ENCODE assay signal across 8 cellular contexts in the genomic region with DNA sequence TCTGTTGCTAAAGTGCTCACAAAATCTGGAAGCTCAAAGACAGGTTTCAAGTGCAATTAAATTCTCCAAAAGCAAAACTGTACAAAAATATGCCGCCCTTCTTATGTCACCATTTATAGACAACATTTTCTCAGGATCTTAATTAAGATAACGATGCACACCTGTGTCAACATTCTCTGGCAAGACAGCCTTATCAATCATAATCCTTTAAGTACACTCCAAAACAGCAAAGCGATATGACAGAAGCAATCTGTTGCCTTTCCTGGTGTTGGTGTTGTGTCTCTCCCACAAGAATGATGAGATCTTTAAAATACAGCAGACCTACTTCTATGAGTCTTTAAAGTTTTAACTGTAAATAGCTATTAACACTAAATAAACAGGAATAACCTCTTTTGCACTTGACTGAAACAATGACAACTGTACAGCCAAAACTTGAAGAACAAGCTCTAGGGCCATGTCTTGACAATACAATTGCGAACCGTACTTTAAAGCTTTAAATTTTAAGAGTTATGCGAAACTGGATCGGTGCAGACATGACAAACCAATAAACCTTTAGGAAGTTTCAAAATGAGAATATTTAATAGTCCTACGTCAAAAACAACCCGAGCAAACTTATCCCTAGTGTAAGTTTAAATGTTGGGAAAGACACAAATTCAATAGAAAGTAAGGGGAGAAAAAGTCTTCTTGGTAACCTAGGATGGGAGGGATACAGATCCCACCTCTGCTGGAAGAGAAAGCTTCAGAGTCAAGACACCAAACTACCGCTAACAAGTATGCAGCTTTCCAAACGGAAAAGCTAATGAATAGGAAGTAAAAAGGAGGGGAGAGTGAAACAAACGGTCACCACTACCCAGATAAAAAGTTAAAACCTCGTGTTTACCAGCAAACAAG. TPM values are rescaled to one million over a fixed set of nuclear protein-coding genes. Genes with fewer than 3 reads are reported as not detected.
A peak's percentile ranks its signal among the peaks of the same experiment; 100 is the strongest.
DNase-seq lines count a peak whose midpoint lies in the region; ATAC-seq and TF ChIP-seq lines count a peak whose summit lies in the region.

No MANE protein-coding gene starts in this region.

- CTCF ChIA-PET in CD4-positive, alpha-beta T cell (lab: Charles Lee): no interaction called here

- POLR2A ChIA-PET in CD4-positive, alpha-beta T cell (lab: Charles Lee): interaction anchor here (1.6 kb wide), 1 partner anchor 9 kb away, joined by 5 read pairs; no protein-coding TSS in a partner anchor
- POLR2A ChIA-PET in activated naive CD8-positive, alpha-beta T cell treated with anti-CD3 and anti-CD28 coated beads, Interleukin-2, amount 10 ng/mL, durations not matched to agents 7 days and 5 days (lab: Charles Lee): no interaction called here

- H3K4me3 Mint-ChIP-seq in CD4-positive, alpha-beta T cell: peak overlapping the region; percentile 84
- peak overlapping the region; percentile 90 for H3K4me3 Mint-ChIP-seq in activated naive CD8-positive, alpha-beta T cell treated with anti-CD3 and anti-CD28 coated beads, Interleukin-2, amount 10 ng/mL, durations not matched to agents 7 days and 5 days
- H3K4me3 Mint-ChIP-seq in mesothelial cell of epicardium: peak overlapping the region; percentile 95

- no peak for ATAC-seq in CD4-positive, alpha-beta T cell (ENCODE audit: poor library complexity)
- no peak for ATAC-seq in activated naive CD8-positive, alpha-beta T cell treated with anti-CD3 and anti-CD28 coated beads, Interleukin-2, amount 10 ng/mL, durations not matched to agents 7 days and 5 days (ENCODE audit: low read depth)
- ATAC-seq in left colon: no peak
- no peak for ATAC-seq in HG03045 (IDR thresholded peaks at IDR 0.05; ENCODE audit: unreplicated experiment)

- H3K36me3 ChIP-seq in Karpas-422 (ENCODE audit: insufficient read depth, low read length): no peaks in the 10 kb centered on the region

- peaks cover 32% of the 10 kb centered on the region for H3K4me1 ChIP-seq in Karpas-422 (ENCODE audit: low read length)

- H3K27me3 Mint-ChIP-seq in CD4-positive, alpha-beta T cell: peaks cover 76% of the 10 kb centered on the region
- peaks cover 59% of the 10 kb centered on the region for H3K27me3 Mint-ChIP-seq in activated naive CD8-positive, alpha-beta T cell treated with anti-CD3 and anti-CD28 coated beads, Interleukin-2, amount 10 ng/mL, durations not matched to agents 7 days and 5 days
- peaks cover 7% of the 10 kb centered on the region for H3K27me3 Mint-ChIP-seq in mesothelial cell of epicardium (ENCODE audit: low read depth)

- H3K27ac Mint-ChIP-seq in CD4-positive, alpha-beta T cell: no peak overlapping the region
- no peak overlapping the region for H3K27ac Mint-ChIP-seq in activated naive CD8-positive, alpha-beta T cell treated with anti-CD3 and anti-CD28 coated beads, Interleukin-2, amount 10 ng/mL, durations not matched to agents 7 days and 5 days
- H3K27ac Mint-ChIP-seq in mesothelial cell of epicardium: peak overlapping the region; percentile 90

- no peaks in the 10 kb centered on the region for H3K9me2 ChIP-seq in Karpas-422 (replicated peaks; ENCODE audit: insufficient read depth, low read length)

- peaks cover 81% of the 10 kb centered on the region for H3K27me3 ChIP-seq in CD4-positive, alpha-beta T cell (ENCODE audit: control insufficient read depth, insufficient read depth, low read length)
- H3K27me3 ChIP-seq in Karpas-422 (ENCODE audit: low read length): no peaks in the 10 kb centered on the region

- peaks cover 20% of the 10 kb centered on the region; the same call in 1 of the 2 replicates for H3K79me2 ChIP-seq in Karpas-422 (ENCODE audit: low read length)

- H4K20me1 ChIP-seq in Karpas-422 (ENCODE audit: insufficient read depth, low read depth, low read length): peaks cover 11% of the 10 kb centered on the region; the same call in 1 of the 2 replicates

- peak overlapping the region; percentile 63 for H3K4me3 ChIP-seq in Karpas-422 (ENCODE audit: low read length)

- peaks cover 7% of the 10 kb centered on the region for H3K36me3 Mint-ChIP-seq in CD4-positive, alpha-beta T cell (ENCODE audit: low read depth)
- H3K36me3 Mint-ChIP-seq in activated naive CD8-positive, alpha-beta T cell treated with anti-CD3 and anti-CD28 coated beads, Interleukin-2, amount 10 ng/mL, durations not matched to agents 7 days and 5 days: peaks cover 1% of the 10 kb centered on the region
- peaks cover under 1% of the 10 kb centered on the region for H3K36me3 Mint-ChIP-seq in mesothelial cell of epicardium

- H3K4me1 Mint-ChIP-seq in CD4-positive, alpha-beta T cell (ENCODE audit: low read depth): peaks cover 34% of the 10 kb centered on the region
- H3K4me1 Mint-ChIP-seq in activated naive CD8-positive, alpha-beta T cell treated with anti-CD3 and anti-CD28 coated beads, Interleukin-2, amount 10 ng/mL, durations not matched to agents 7 days and 5 days: peaks cover 24% of the 10 kb centered on the region
- peaks cover 48% of the 10 kb centered on the region for H3K4me1 Mint-ChIP-seq in mesothelial cell of epicardium

- peaks cover 9% of the 10 kb centered on the region for H3K9me3 ChIP-seq in CD4-positive, alpha-beta T cell (ENCODE audit: control insufficient read depth, low read length)
- no peaks in the 10 kb centered on the region for H3K9me3 ChIP-seq in Karpas-422 (ENCODE audit: low read length)

- DNase-seq in CD4-positive, alpha-beta T cell: no peak
- DNase-seq in Karpas-422: peak; percentile 24
- DNase-seq in activated naive CD8-positive, alpha-beta T cell treated with anti-CD3 and anti-CD28 coated beads, Interleukin-2, amount 10 ng/mL, durations not matched to agents 7 days and 5 days: no peak
- DNase-seq in mesothelial cell of epicardium (ENCODE audit: low spot score in 2 of 2, unreplicated experiment in 2 of 2): no peak
- no peak for DNase-seq in superior temporal gyrus (ENCODE audit: extremely low spot score)
- no peak for DNase-seq in left colon
- DNase-seq in activated CD8-positive, alpha-beta memory T cell treated with anti-CD3 and anti-CD28 coated beads, Interleukin-2, amount 50 U/mL, for 48 hours: no peak

- no peak for TF ChIP-seq CTCF in CD4-positive, alpha-beta T cell (IDR thresholded peaks at IDR 0.05)
- TF ChIP-seq CTCF in mesothelial cell of epicardium (IDR thresholded peaks at IDR 0.05; ENCODE audit: unreplicated experiment): no peak

- H3K9ac ChIP-seq in Karpas-422 (ENCODE audit: low read length): peak overlapping the region; percentile 60

- intact Hi-C loops in CD4-positive, alpha-beta T cell (cut with DNase I, micrococcal nuclease): no loop called here
- intact Hi-C loops in left colon (cut with DNase I, micrococcal nuclease): no loop called here

- H2AFZ ChIP-seq in Karpas-422 (ENCODE audit: low read length): no peak overlapping the region

- H3K27ac ChIP-seq in CD4-positive, alpha-beta T cell (ENCODE audit: low read depth, low read length): no peak overlapping the region
- H3K27ac ChIP-seq in Karpas-422 (ENCODE audit: low read length): no peak overlapping the region

- H3K9me3 Mint-ChIP-seq in CD4-positive, alpha-beta T cell: peaks cover 2% of the 10 kb centered on the region
- no peaks in the 10 kb centered on the region for H3K9me3 Mint-ChIP-seq in activated naive CD8-positive, alpha-beta T cell treated with anti-CD3 and anti-CD28 coated beads, Interleukin-2, amount 10 ng/mL, durations not matched to agents 7 days and 5 days
- no peaks in the 10 kb centered on the region for H3K9me3 Mint-ChIP-seq in mesothelial cell of epicardium

- peak overlapping the region; percentile 66 for H3K4me2 ChIP-seq in Karpas-422 (ENCODE audit: low read depth, low read length, poor library complexity, severe bottlenecking)

RNA-seq across cellular contexts. Expression of a gene that starts 3.3 kb away (rescaled TPM):
- total RNA-seq in CD4-positive, alpha-beta T cell: not detected
- total RNA-seq in Karpas-422 (2014; rRNA removed; shearing (Covaris generic); ENCODE audit: low replicate concordance): 0.83 TPM in 1 of 2 replicates, not detected in the other
- not detected for total RNA-seq in activated naive CD8-positive, alpha-beta T cell treated with anti-CD3 and anti-CD28 coated beads, Interleukin-2, amount 10 ng/mL, durations not matched to agents 7 days and 5 days
- 14.6 to 17.8 TPM (median 16.3 TPM) in 3 replicates for total RNA-seq in mesothelial cell of epicardium
- not detected for total RNA-seq in left colon
